ENCODE assay signal across 8 cellular contexts in genomic region chr10:44959243-44960097, GRCh38. TPM values are rescaled to one million over a fixed set of nuclear protein-coding genes. Genes with fewer than 3 reads are reported as not detected.
A peak's percentile ranks its signal among the peaks of the same experiment; 100 is the strongest.
DNase-seq lines count a peak whose midpoint lies in the region; ATAC-seq and TF ChIP-seq lines count a peak whose summit lies in the region.

TSS of gene RASSF4 (plus strand) at chr10:44959802. CDS start at chr10:44970203, 10,401 bp downstream.

- H3K27me3 ChIP-seq in ACC112 (ENCODE audit: insufficient read depth, low read length) (no peaks in the 10 kb centered on the region), kidney epithelial cell (ENCODE audit: control insufficient read depth, insufficient read depth, low read length) (no peaks in the 10 kb centered on the region)

- H3K27ac ChIP-seq in ACC112 (ENCODE audit: low read depth, low read length), result no peak within 1 kb of the TSS

- TF ChIP-seq CTCF in kidney epithelial cell (IDR thresholded peaks at IDR 0.05; ENCODE audit: insufficient read depth, low read length, poor library complexity, severe bottlenecking), result no peak

- peak within 1 kb of the TSS; percentile 83 for H3K4me3 ChIP-seq in ACC112 (ENCODE audit: low read depth, low read length)
- H3K4me3 ChIP-seq in kidney epithelial cell (ENCODE audit: low read depth, low read length), result peak within 1 kb of the TSS; percentile 66

- DNase-seq in NCI-H2227 (lab: John Stamatoyannopoulos, UW; ENCODE audit: unreplicated experiment) (peak; percentile 82), cerebellar cortex (ENCODE audit: low spot score) (peak; percentile 92), kidney epithelial cell (ENCODE audit: low read depth) (no peak)
- peak; percentile 76 to 90 for DNase-seq in stimulated activated CD4-positive, alpha-beta T cell treated with anti-CD3 and anti-CD28 coated beads, Interleukin-15, amount 100 ng/mL, for 48 hours (ENCODE audit: low read depth in 2 of 2)

- peak within 1 kb of the TSS; percentile 74 for H2AFZ ChIP-seq in ACC112 (ENCODE audit: low read length, unreplicated experiment)

- peaks cover 33% of the 10 kb centered on the region for H3K4me1 ChIP-seq in ACC112 (ENCODE audit: control insufficient read depth, insufficient read depth, low read length, unreplicated experiment)

- peak; percentile 81 for ATAC-seq in GM18861 (IDR thresholded peaks at IDR 0.05; ENCODE audit: unreplicated experiment)
- peak; percentile 93 for ATAC-seq in HG03066 (IDR thresholded peaks at IDR 0.05; ENCODE audit: low read depth, unreplicated experiment)
- peak; percentile 100 for ATAC-seq in activated CD4-positive, CD25-positive, alpha-beta regulatory T cell treated with anti-CD3 and anti-CD28 coated beads, Interleukin-2, amount 50 U/mL, for 24 hours

- H3K36me3 ChIP-seq in ACC112 (ENCODE audit: insufficient read depth, low read length), result no peaks in the 10 kb centered on the region
- no peaks in the 10 kb centered on the region for H3K36me3 ChIP-seq in kidney epithelial cell (ENCODE audit: control insufficient read depth, insufficient read depth, low read length)

- no peaks in the 10 kb centered on the region for H3K79me2 ChIP-seq in ACC112 (ENCODE audit: control insufficient read depth, insufficient read depth, low read length, unreplicated experiment)

RNA-seq across cellular contexts. Expression of gene RASSF4, which starts in this region (rescaled TPM):
- 67.6 and 72.0 TPM in 2 replicates for total RNA-seq in kidney epithelial cell
